Comparison of ENCODE assay signal across 9 cellular contexts in the genomic region with DNA sequence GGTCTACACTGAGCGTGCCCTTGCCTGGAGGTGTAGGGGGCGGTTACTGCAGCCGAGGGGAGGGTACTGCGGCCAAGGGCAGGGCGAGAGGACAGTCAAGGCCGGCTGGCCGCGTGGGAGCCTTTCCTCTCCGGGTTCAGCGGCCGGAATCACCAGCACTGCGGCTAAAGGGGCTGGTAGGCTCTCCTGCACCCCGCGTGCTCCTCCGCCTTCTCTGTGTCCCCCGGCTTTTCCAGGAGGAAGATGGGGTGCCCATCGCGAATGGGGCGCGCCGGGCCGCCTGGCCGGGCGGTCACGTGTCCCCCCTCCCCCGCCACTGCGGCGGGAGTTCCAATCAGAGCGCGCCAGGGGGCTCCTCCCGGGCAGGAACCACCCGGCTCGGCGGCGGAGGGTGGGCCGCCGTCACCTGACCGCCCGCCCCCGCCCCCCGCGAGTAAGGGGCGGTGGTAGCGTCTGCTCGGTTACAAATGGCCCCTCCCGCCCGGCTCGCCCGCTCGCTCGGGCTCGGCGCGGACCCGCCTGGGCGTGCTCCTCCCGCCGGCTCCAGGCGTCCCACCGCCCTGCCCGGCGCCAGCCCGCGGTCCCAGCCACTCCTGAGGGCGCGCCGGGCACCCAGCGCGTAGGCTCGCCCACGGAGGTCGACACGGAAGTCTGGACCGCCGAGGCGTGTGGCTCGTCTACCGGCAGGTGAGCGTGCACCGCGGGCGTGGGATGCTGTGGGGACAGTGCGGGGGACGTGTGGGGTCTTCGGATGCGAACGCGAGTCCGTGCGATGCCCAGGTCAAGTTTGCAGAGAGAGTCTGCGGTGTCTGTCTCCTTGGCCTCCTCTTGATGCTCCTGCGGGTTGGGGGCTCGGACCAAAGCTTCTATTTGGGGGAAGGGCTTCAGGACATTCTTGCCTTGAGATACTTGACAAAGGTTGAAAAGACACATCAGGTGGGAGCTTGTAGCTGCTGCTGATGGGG.
DNase-seq lines count a peak whose midpoint lies in the region; ATAC-seq and TF ChIP-seq lines count a peak whose summit lies in the region.
"Had no signal": no experiment of that assay in that cellular context is flagged by ENCODE, and none has a peak within 500 bp of the region (broad histone marks: within the 10 kb centered on the region; RNA-seq: fewer than 3 reads in every experiment).

No MANE protein-coding gene starts in this region.

- peak overlapping the region; percentile 96 for H3K4me2 ChIP-seq in hepatocyte

- H4K20me1 ChIP-seq in hepatocyte (ENCODE audit: insufficient read depth, poor library complexity, severe bottlenecking): no peaks in the 10 kb centered on the region

- H2AFZ ChIP-seq in hepatocyte: peak overlapping the region; percentile 80

- H3K27me3 Mint-ChIP-seq in CD14-positive monocyte (ENCODE audit: low read depth in 3 of 3): peaks cover 83 to 94% (median 91%) of the 10 kb centered on the region in 3 donors

- H3K27me3 ChIP-seq in hepatocyte: peaks cover 72% of the 10 kb centered on the region

- H3K4me1 ChIP-seq in hepatocyte (ENCODE audit: insufficient read depth): peaks cover 42% of the 10 kb centered on the region

- no peaks in the 10 kb centered on the region for H3K9me2 ChIP-seq in hepatocyte (replicated peaks; ENCODE audit: insufficient read depth)

- no peaks in the 10 kb centered on the region for H3K9me3 ChIP-seq in hepatocyte (ENCODE audit: low read depth)
- H3K9me3 ChIP-seq: SJSA1 had no signal

- peaks cover 0 to 33% (median 29%) of the 10 kb centered on the region in 7 donors for H3K9me3 Mint-ChIP-seq in CD14-positive monocyte

- H3K79me2 ChIP-seq in hepatocyte: no peaks in the 10 kb centered on the region

- no peak for DNase-seq in CD14-positive monocyte (ENCODE audit: low spot score)
- peak; percentile 46 for DNase-seq in NCI-H1092 (lab: John Stamatoyannopoulos, UW)
- peak; percentile 83 for DNase-seq in hepatocyte (ENCODE audit: low spot score)
- DNase-seq in sciatic nerve (ENCODE audit: low spot score): peak; percentile 63
- no peak for DNase-seq in GM19238 (ENCODE audit: insufficient read length, low spot score)
- no peak for DNase-seq in central memory CD4-positive, alpha-beta T cell

- H3K36me3 Mint-ChIP-seq in CD14-positive monocyte: peaks cover 14 to 22% of the 10 kb centered on the region in 2 donors

- H3K27ac Mint-ChIP-seq in CD14-positive monocyte: no peak overlapping the region

- intact Hi-C loops in CD14-positive monocyte (cut with micrococcal nuclease) (no loop called here), sciatic nerve (cut with DNase I) (no loop called here)

- H3K4me3 Mint-ChIP-seq in CD14-positive monocyte: peak overlapping the region; percentile 53 to 93

- peaks cover 43% of the 10 kb centered on the region for H3K4me1 Mint-ChIP-seq in CD14-positive monocyte

- H3K4me3 ChIP-seq in hepatocyte: peak overlapping the region; percentile 80
- H3K4me3 ChIP-seq: SJSA1 had no signal

- peak; percentile 55 for ATAC-seq in sciatic nerve

- 2% methylated on average over 54 of the region's 93 CpGs for WGBS in hepatocyte (ENCODE audit: low lambda C conversion rate, missing lambda C conversion rate)

- peak overlapping the region; percentile 52 for H3K27ac ChIP-seq in angular gyrus (ENCODE audit: low read depth, low read length)
- H3K27ac ChIP-seq in hepatocyte: no peak overlapping the region
- H3K27ac ChIP-seq: SJSA1 had no signal

- no peaks in the 10 kb centered on the region for H3K36me3 ChIP-seq in hepatocyte (replicated peaks; ENCODE audit: insufficient read depth, low read depth)
- H3K36me3 ChIP-seq: SJSA1 had no signal

- TF ChIP-seq CTCF in CD14-positive monocyte (IDR thresholded peaks at IDR 0.05) (no peak), hepatocyte (IDR thresholded peaks at IDR 0.05; ENCODE audit: poor library complexity) (no peak)

- peak; percentile 60 for TF ChIP-seq POLR2A in GM19099 (IDR thresholded peaks at IDR 0.05; ENCODE audit: extremely low read depth, insufficient read length, low read depth)

Comparison
In these comparisons a context has a peak if more than half of its experiments do, and no peak if none do; other contexts are left out.
1. DNase-seq: peak in NCI-H1092 (single experiment), hepatocyte (single experiment) and sciatic nerve (single experiment); none in CD14-positive monocyte (single experiment), GM19238 (single experiment) and central memory CD4-positive, alpha-beta T cell (single experiment).